31 cellular contexts compared by ENCODE assay signal in the genomic region with DNA sequence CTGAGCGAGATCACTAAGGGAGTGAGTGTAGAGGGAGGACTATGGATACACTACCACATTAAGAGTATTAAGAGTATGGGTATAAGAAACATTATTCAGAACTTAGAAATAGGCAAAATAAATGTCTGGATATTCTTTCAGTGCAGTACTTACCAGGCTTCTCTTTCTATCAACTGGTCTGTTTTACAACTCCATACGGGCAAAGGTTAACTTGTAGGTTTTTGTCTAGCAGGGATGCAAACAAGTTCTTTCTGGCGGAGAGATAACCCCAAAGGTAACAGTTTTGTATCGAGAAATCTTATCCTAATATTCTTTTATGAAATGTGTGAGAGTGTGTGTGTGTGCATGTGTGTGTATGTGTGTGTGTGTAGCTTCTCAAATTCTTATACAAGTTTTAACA.
"Had no signal": no experiment of that assay in that cellular context is flagged by ENCODE, and none has a peak within 500 bp of the region (broad histone marks: within the 10 kb centered on the region; RNA-seq: fewer than 3 reads in every experiment).

No MANE protein-coding gene starts in this region.

- H3K4me3 ChIP-seq: MG63, PC-9, SJCRH30, SK-N-MC had no signal

- H3K27me3 ChIP-seq: MG63, SJCRH30 had no signal

- H3K4me1 ChIP-seq: SJCRH30 had no signal

- ATAC-seq: Panc1, Right ventricle myocardium inferior, SK-N-SH treated with all-trans-retinoic acid at 6 μM for 48 hours had no signal

- H3K9me3 ChIP-seq: MG63, SJCRH30 had no signal

- H3K36me3 ChIP-seq: MG63, SJCRH30 had no signal

- DNase-seq: Kasumi-1, MG63, NCI-H1048, NCI-H1092 treated with DMSO at 0.1 percent for 48 hours, NCI-H1105 treated with DMSO at 0.1 percent for 48 hours, NCI-H1417, NCI-H1436, NCI-H146, NCI-H1694, NCI-H187, NCI-H1930, NCI-H2029 treated with DMSO at 0.1 percent for 48 hours, NCI-H2081 treated with DMSO at 0.1 percent for 48 hours, NCI-H2107, NCI-H2171, NCI-H226, NCI-H446 treated with DMSO at 0.1 percent for 48 hours, NCI-H510A, NCI-H524, NCI-H526, NCI-H69, NCI-H748 treated with DMSO at 0.1 percent for 48 hours, NCI-H82, PC-9, SHP77, SIG-M5, SJCRH30 had no signal
